ENCODE assay signal across 8 cellular contexts in the genomic region with DNA sequence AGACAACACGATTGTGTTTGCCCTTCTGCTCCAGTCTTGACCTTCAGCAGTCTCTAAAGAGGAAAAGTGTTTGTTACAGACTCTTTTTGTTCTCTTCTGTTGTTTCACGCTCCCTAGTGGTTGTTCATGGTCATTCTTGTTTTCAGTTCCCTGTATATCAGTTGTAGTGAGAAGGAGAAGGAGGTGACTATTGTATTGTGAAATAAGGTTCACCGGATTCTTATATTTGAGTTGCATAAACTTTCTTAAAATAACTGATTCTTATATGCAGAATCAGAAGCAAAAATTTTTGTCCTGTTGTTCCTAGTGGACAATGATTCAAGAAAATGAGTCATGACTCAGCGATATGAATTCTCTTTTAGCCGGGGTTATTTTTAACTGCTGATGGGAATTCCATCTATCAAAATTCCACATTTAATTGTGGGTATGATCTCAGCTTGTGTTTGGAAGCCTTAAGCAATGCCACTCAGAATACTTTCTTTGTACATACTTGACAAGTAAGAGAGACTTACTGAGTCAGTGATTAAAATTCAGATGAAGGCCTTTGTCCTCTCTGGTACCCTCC.
DNase-seq lines count a peak whose midpoint lies in the region; ATAC-seq and TF ChIP-seq lines count a peak whose summit lies in the region.

No MANE protein-coding gene starts in this region.

- peaks cover 50% of the 10 kb centered on the region for H3K4me1 ChIP-seq in iPS-20b (ENCODE audit: insufficient read depth, low read length)

- no peaks in the 10 kb centered on the region for H3K27me3 Mint-ChIP-seq in effector memory CD8-positive, alpha-beta T cell

- H3K9me3 ChIP-seq in iPS-20b (ENCODE audit: insufficient read depth, low read depth, low read length): no peaks in the 10 kb centered on the region

- no peaks in the 10 kb centered on the region for H3K27me3 ChIP-seq in iPS-20b (ENCODE audit: insufficient read depth, low read length)

- peak; percentile 89 for DNase-seq in LHCN-M2 (ENCODE audit: low read depth)
- DNase-seq in astrocyte of the spinal cord (ENCODE audit: low read depth, low spot score): peak; percentile 81
- DNase-seq in superior temporal gyrus (ENCODE audit: extremely low spot score): peak; percentile 84
- DNase-seq in effector CD4-positive, alpha-beta T cell: no peak
- no peak for DNase-seq in activated effector memory CD4-positive, alpha-beta T cell treated with anti-CD3 and anti-CD28 coated beads, Interleukin-2, amount 50 U/mL, for 16 hours
- DNase-seq in effector memory CD8-positive, alpha-beta T cell: no peak

- in situ Hi-C loops in astrocyte of the spinal cord (cut with HindIII; ENCODE audit: low sequenced_read_pairs): no loop called here

- no peaks in the 10 kb centered on the region for H3K36me3 ChIP-seq in iPS-20b (ENCODE audit: insufficient read depth, low read depth, low read length)

- H3K4me1 Mint-ChIP-seq in effector memory CD8-positive, alpha-beta T cell (ENCODE audit: low read depth in 2 of 2): no peaks in the 10 kb centered on the region

- no peak overlapping the region for H3K27ac Mint-ChIP-seq in effector memory CD8-positive, alpha-beta T cell

- peak; percentile 53 for ATAC-seq in GM18858 (IDR thresholded peaks at IDR 0.05; ENCODE audit: unreplicated experiment)
- ATAC-seq in effector memory CD8-positive, alpha-beta T cell (replicated peaks): no peak

- H3K4me3 ChIP-seq in astrocyte of the spinal cord (ENCODE audit: low read depth, low read length): no peak overlapping the region
- H3K4me3 ChIP-seq in iPS-20b (ENCODE audit: low read length): peak overlapping the region; percentile 21; the same call in 1 of the 2 replicates

- H3K36me3 Mint-ChIP-seq in effector memory CD8-positive, alpha-beta T cell (ENCODE audit: insufficient read depth): no peaks in the 10 kb centered on the region

- peak overlapping the region; percentile 34; the same call in 1 of the 2 replicates for H3K9ac ChIP-seq in iPS-20b (ENCODE audit: low read depth, low read length)

- H3K9me3 Mint-ChIP-seq in effector memory CD8-positive, alpha-beta T cell: no peaks in the 10 kb centered on the region

- peak; percentile 60 for TF ChIP-seq CTCF in astrocyte of the spinal cord (IDR thresholded peaks at IDR 0.05; ENCODE audit: low read depth, low read length)

- no peak overlapping the region for H3K4me3 Mint-ChIP-seq in effector memory CD8-positive, alpha-beta T cell

- H3K27ac ChIP-seq in iPS-20b (ENCODE audit: low read length): peak overlapping the region; percentile 17

Comparison
In these comparisons a context has a peak if more than half of its experiments do, and no peak if none do; other contexts are left out.
1. DNase-seq: peak in LHCN-M2 (single experiment), astrocyte of the spinal cord (single experiment) and superior temporal gyrus (single experiment); none in effector CD4-positive, alpha-beta T cell (single experiment), activated effector memory CD4-positive, alpha-beta T cell treated with anti-CD3 and anti-CD28 coated beads, Interleukin-2, amount 50 U/mL, for 16 hours (single experiment) and effector memory CD8-positive, alpha-beta T cell (0 of 3).